In the genomic region with DNA sequence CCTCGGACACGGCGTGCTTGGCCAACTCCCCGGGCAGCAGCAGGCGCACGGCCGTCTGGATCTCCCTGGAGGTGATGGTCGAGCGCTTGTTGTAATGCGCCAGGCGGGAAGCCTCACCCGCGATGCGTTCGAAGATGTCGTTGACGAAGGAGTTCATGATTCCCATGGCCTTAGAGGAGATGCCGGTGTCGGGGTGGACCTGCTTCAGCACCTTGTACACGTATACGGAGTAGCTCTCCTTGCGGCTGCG, we compare ENCODE assay signal across 8 cellular contexts.
DNase-seq lines count a peak whose midpoint lies in the region; ATAC-seq and TF ChIP-seq lines count a peak whose summit lies in the region.
"Not testable (repeated sequence)": the region's sequence is repeated elsewhere in the genome, so short reads cannot be mapped to it uniquely, and the experiment has no call there.

No MANE protein-coding gene starts in this region.

- POLR2A ChIA-PET in AG04449 (lab: Yijun Ruan, JAX) = interaction anchor here (0.6 to 7.0 kb wide), 20 partner anchors 14 to 1115 kb away, joined by 3 to 152 read pairs (median 8); a partner anchor contains a TSS

- H3K27ac ChIP-seq in right cardiac atrium (ENCODE audit: low read length) (peak overlapping the region; percentile 98), mucosa of rectum (ENCODE audit: low read depth in 2 of 2, low read length in 2 of 2) (peak overlapping the region; percentile 96 to 97), skeletal muscle tissue (ENCODE audit: low read depth, low read length) (peak overlapping the region; percentile 74)

- 8% methylated on average over 23 of the region's 23 CpGs for WGBS in right cardiac atrium

- not testable (repeated sequence) for TF ChIP-seq CTCF in AG04449 (IDR thresholded peaks at IDR 0.05; ENCODE audit: insufficient read depth, low read length, missing control alignments); NB4 (IDR thresholded peaks at IDR 0.05; ENCODE audit: low read depth, low read length)

- not testable (repeated sequence) for DNase-seq in AG04449 (ENCODE audit: low read depth, low spot score); NB4 (ENCODE audit: low read depth); adipocyte (ENCODE audit: low read depth); right cardiac atrium

- CTCF ChIA-PET in AG04449 (lab: Yijun Ruan, JAX) = interaction anchor here (1.2 to 5.0 kb wide), 6 partner anchors 11 to 749 kb away, joined by 3 to 34 read pairs (median 4); no protein-coding TSS in a partner anchor

- TF ChIP-seq POLR2A in GM15510 (IDR thresholded peaks at IDR 0.05; ENCODE audit: borderline replicate concordance, extremely low read depth, insufficient read length) = peak; percentile 85
- TF ChIP-seq POLR2A in NB4 (IDR thresholded peaks at IDR 0.05; ENCODE audit: extremely low read depth, insufficient read length) = not testable (repeated sequence)

- H3K4me1 ChIP-seq in adipocyte (ENCODE audit: control insufficient read depth, insufficient read depth, low read length) = peaks cover 16% of the 10 kb centered on the region
- not testable (repeated sequence) for H3K4me1 ChIP-seq in endocrine pancreas (ENCODE audit: control insufficient read depth, insufficient read depth, low read length); right cardiac atrium (ENCODE audit: control insufficient read depth, insufficient read depth, low read length)
- peaks cover 8 to 13% of the 10 kb centered on the region in 2 donors for H3K4me1 ChIP-seq in mucosa of rectum (ENCODE audit: control insufficient read depth in 2 of 2, insufficient read depth in 2 of 2, low read length in 2 of 2)
- peaks cover 2 to 14% (median 13%) of the 10 kb centered on the region in 3 donors for H3K4me1 ChIP-seq in skeletal muscle tissue (ENCODE audit: control insufficient read depth in 3 of 3, insufficient read depth in 3 of 3, low read length in 3 of 3)

- H3K36me3 ChIP-seq in adipocyte (ENCODE audit: control insufficient read depth, insufficient read depth, low read length, severe bottlenecking); endocrine pancreas (ENCODE audit: control insufficient read depth, insufficient read depth, low read length); mucosa of rectum (ENCODE audit: control insufficient read depth in 2 of 2, insufficient read depth in 2 of 2, low read length in 2 of 2); skeletal muscle tissue (ENCODE audit: control insufficient read depth in 3 of 3, insufficient read depth in 3 of 3, low read length in 3 of 3): not testable (repeated sequence)

- H3K9me3 ChIP-seq in adipocyte (ENCODE audit: control insufficient read depth, low read length); endocrine pancreas (ENCODE audit: control insufficient read depth, low read length); right cardiac atrium (ENCODE audit: control insufficient read depth, low read length); mucosa of rectum (ENCODE audit: control insufficient read depth in 2 of 2, low read length in 2 of 2); skeletal muscle tissue (ENCODE audit: control insufficient read depth in 3 of 3, low read length in 3 of 3): not testable (repeated sequence)

- intact Hi-C loops in right cardiac atrium (cut with DNase I) = not testable (repeated sequence)

- not testable (repeated sequence) for H3K27me3 ChIP-seq in adipocyte (replicated peaks; ENCODE audit: control insufficient read depth, insufficient read depth, low read length); endocrine pancreas (ENCODE audit: control insufficient read depth, insufficient read depth, low read length); right cardiac atrium (ENCODE audit: control insufficient read depth, insufficient read depth); mucosa of rectum (ENCODE audit: control insufficient read depth in 2 of 2, insufficient read depth in 2 of 2, low read length in 2 of 2)
- peaks cover 0 to 13% (median 11%) of the 10 kb centered on the region in 3 donors for H3K27me3 ChIP-seq in skeletal muscle tissue (ENCODE audit: control insufficient read depth in 3 of 3, insufficient read depth in 3 of 3, low read length in 3 of 3)

- H3K9ac ChIP-seq in adipocyte (ENCODE audit: low read length) (peak overlapping the region; percentile 88), mucosa of rectum (ENCODE audit: low read depth in 1 of 2, low read length in 2 of 2) (peak overlapping the region; percentile 98), skeletal muscle tissue (ENCODE audit: low read depth in 1 of 3, low read length in 3 of 3) (peak overlapping the region; percentile 48 to 68 (median 68))
- not testable (repeated sequence) for H3K9ac ChIP-seq in endocrine pancreas (ENCODE audit: control insufficient read depth, insufficient read depth, low read length)

- peak; percentile 1 to 4 for ATAC-seq in right cardiac atrium

- H3K4me3 ChIP-seq in AG04449 (ENCODE audit: low read depth, low read length) (peak overlapping the region; percentile 88), NB4 (ENCODE audit: low read depth, low read length) (peak overlapping the region; percentile 80), adipocyte (ENCODE audit: low read length) (peak overlapping the region; percentile 94), endocrine pancreas (ENCODE audit: control insufficient read depth, insufficient read depth, low read length) (peak overlapping the region; percentile 73), right cardiac atrium (ENCODE audit: low read length) (peak overlapping the region; percentile 91), mucosa of rectum (ENCODE audit: low read length in 2 of 2) (peak overlapping the region; percentile 93 to 99), skeletal muscle tissue (ENCODE audit: low read length in 3 of 3) (peak overlapping the region; percentile 72 to 77 (median 73))
